Comparison of ENCODE assay signal across 3 cellular contexts in the genomic region with DNA sequence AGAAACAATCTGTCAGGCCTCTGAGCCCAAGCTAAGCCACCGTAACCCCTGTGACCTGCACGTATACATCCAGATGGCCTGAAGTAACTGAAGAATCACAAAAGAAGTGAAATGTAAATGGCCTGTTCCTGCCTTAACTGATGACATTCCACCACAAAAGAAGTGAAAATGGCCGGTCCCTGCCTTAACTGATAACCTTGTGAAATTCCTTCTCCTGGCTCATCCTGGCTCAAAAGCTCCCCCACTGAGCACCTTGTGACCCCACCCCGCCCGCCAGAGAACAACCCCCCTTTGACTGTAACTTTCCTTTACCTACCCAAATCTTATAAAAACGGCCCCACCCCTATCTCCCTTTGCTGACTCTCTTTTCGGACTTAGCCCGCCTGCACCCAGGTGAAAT. TPM values are rescaled to one million over a fixed set of nuclear protein-coding genes. Genes with fewer than 3 reads are reported as not detected.
"Had no signal": no experiment of that assay in that cellular context is flagged by ENCODE, and none has a peak within 500 bp of the region (broad histone marks: within the 10 kb centered on the region; RNA-seq: fewer than 3 reads in every experiment).

No MANE protein-coding gene starts in this region.

RNA-seq across cellular contexts. Expression of gene MYCT1, which starts 14.8 kb away (rescaled TPM):
- total RNA-seq: HT-29, LHCN-M2, MCF 10A had no signal
